In genomic region chr7:70240873-70241272, GRCh38 we compare ENCODE assay signal across 7 cellular contexts.
"Had no signal": no experiment of that assay in that cellular context is flagged by ENCODE, and none has a peak within 500 bp of the region (broad histone marks: within the 10 kb centered on the region; RNA-seq: fewer than 3 reads in every experiment).

No MANE protein-coding gene starts in this region.

- H3K27ac ChIP-seq: HL-60 had no signal

- H3K4me3 ChIP-seq: GM23338 had no signal

- DNase-seq: H9, HCEC 1CT, HFFc6, KBM-7 had no signal

- ATAC-seq: GM23338, HepG2 had no signal
